In the genomic region with DNA sequence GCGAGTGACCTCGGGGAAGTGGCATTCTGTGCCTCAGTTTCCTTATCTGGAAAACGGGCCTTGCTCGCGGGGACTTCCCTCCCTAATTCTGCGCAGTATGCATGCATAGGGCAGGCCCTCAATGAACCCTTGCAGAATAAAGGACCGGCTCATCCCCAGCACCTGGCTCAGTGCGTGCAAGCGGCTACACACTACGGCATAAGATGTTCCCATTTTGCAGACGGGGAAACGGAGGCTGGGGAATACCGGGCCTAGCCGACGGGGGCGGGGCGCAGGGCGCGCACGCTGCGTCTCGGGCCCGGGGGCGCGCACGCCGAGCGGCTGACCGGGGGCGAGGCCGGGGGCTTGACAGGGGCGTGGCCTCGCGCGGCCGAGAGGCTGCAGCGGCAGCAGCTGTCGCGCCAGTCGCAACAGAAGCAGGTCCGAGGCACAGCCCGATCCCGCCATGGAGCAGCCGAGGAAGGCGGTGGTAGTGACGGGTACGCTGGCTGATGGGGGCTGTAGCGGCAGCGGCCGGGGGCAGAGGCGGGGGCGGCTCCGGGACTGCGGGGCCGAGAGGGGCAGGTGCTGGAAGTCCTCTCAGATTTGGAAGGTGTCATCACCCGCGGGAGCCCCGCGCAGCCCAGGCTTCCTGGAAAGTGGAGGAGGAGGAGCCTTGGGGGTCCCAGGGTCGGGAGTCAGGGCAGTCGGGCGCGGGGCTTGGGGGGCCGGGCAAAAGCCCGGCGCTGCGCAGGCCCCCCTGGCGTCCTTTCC, we compare ENCODE assay signal across 8 cellular contexts. TPM values are rescaled to one million over a fixed set of nuclear protein-coding genes. Genes with fewer than 3 reads are reported as not detected.
DNase-seq lines count a peak whose midpoint lies in the region; ATAC-seq and TF ChIP-seq lines count a peak whose summit lies in the region.

A gene with protein sequence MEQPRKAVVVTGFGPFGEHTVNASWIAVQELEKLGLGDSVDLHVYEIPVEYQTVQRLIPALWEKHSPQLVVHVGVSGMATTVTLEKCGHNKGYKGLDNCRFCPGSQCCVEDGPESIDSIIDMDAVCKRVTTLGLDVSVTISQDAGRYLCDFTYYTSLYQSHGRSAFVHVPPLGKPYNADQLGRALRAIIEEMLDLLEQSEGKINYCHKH (plus strand): TSS at position 362 of the 753 bp plus-strand sequence. CDS start 84 bp downstream, at position 446.

- no peaks in the 10 kb centered on the region for H3K9me3 ChIP-seq in esophagus muscularis mucosa

- H3K27me3 Mint-ChIP-seq in stimulated activated naive B cell treated with anti-CD40 and anti-IgM and Interleukin-4, amounts not matched to agents 10 μg/mL and 1 μg/mL and 100 μg/mL, for 72 hours = peaks cover 5 to 11% of the 10 kb centered on the region in 2 donors

- peak; percentile 67 for ATAC-seq in HG02763 (IDR thresholded peaks at IDR 0.05; ENCODE audit: unreplicated experiment)
- peak; percentile 72 to 74 for ATAC-seq in stimulated activated naive B cell treated with anti-CD40 and anti-IgM and Interleukin-4, amounts not matched to agents 10 μg/mL and 1 μg/mL and 100 μg/mL, for 72 hours (replicated peaks)
- ATAC-seq in GM21381 (IDR thresholded peaks at IDR 0.05; ENCODE audit: unreplicated experiment) = no peak

- peaks cover 15 to 40% (median 28%) of the 10 kb centered on the region in 4 donors for H3K4me1 ChIP-seq in esophagus muscularis mucosa

- intact Hi-C loops in esophagus muscularis mucosa (cut with DNase I) = loop anchor here (5.0 kb wide), 1 partner anchor 68 kb away; the partner anchor contains the start of gene IQCN

- H3K4me1 Mint-ChIP-seq in stimulated activated naive B cell treated with anti-CD40 and anti-IgM and Interleukin-4, amounts not matched to agents 10 μg/mL and 1 μg/mL and 100 μg/mL, for 72 hours = peaks cover 7 to 21% of the 10 kb centered on the region in 2 donors

- H3K27ac ChIP-seq in esophagus muscularis mucosa (replicated peaks in 1 of 4) = peak within 1 kb of the TSS; percentile 77 to 91 (median 86)

- peak within 1 kb of the TSS; percentile 84 to 91 (median 88) for H3K4me3 ChIP-seq in esophagus muscularis mucosa

- H3K9me3 Mint-ChIP-seq in stimulated activated naive B cell treated with anti-CD40 and anti-IgM and Interleukin-4, amounts not matched to agents 10 μg/mL and 1 μg/mL and 100 μg/mL, for 72 hours = no peaks in the 10 kb centered on the region

- H3K27ac Mint-ChIP-seq in stimulated activated naive B cell treated with anti-CD40 and anti-IgM and Interleukin-4, amounts not matched to agents 10 μg/mL and 1 μg/mL and 100 μg/mL, for 72 hours = peak within 1 kb of the TSS; percentile 67

- peak within 1 kb of the TSS; percentile 84 to 90 for H3K4me3 Mint-ChIP-seq in stimulated activated naive B cell treated with anti-CD40 and anti-IgM and Interleukin-4, amounts not matched to agents 10 μg/mL and 1 μg/mL and 100 μg/mL, for 72 hours

- DNase-seq in GM03348 (ENCODE audit: low spot score) = peak; percentile 96
- peak; percentile 70 for DNase-seq in OCI-M1 (lab: John Stamatoyannopoulos, UW)
- DNase-seq in activated T-cell treated with anti-CD3 and anti-CD28 coated beads, Interleukin-2, amount 50 U/mL, for 48 hours = peak; percentile 84 to 88
- DNase-seq in esophagus muscularis mucosa (ENCODE audit: extremely low spot score) = no peak
- peak; percentile 73 for DNase-seq in myocyte (ENCODE audit: low read depth)
- peak; percentile 66 for DNase-seq in stimulated activated naive B cell treated with anti-CD40 and anti-IgM and Interleukin-4, amounts not matched to agents 10 μg/mL and 1 μg/mL and 100 μg/mL, for 72 hours

- WGBS in esophagus muscularis mucosa = 25% methylated on average over 7 of the region's 68 CpGs

- TF ChIP-seq EP300 in esophagus muscularis mucosa (IDR thresholded peaks at IDR 0.05) = no peak

- peaks cover 4 to 5% of the 10 kb centered on the region in 2 donors for H3K36me3 Mint-ChIP-seq in stimulated activated naive B cell treated with anti-CD40 and anti-IgM and Interleukin-4, amounts not matched to agents 10 μg/mL and 1 μg/mL and 100 μg/mL, for 72 hours

- peaks cover 0 to 31% (median 8%) of the 10 kb centered on the region in 4 donors for H3K36me3 ChIP-seq in esophagus muscularis mucosa

- no peak for TF ChIP-seq POLR2A in esophagus muscularis mucosa (IDR thresholded peaks at IDR 0.05; ENCODE audit: low read depth)

- peak in 1 of 3 experiments; percentile 10 for TF ChIP-seq CTCF in esophagus muscularis mucosa (IDR thresholded peaks at IDR 0.05)

- H3K27me3 ChIP-seq in esophagus muscularis mucosa = no peaks in the 10 kb centered on the region

RNA-seq across cellular contexts. Expression of the gene that starts here (rescaled TPM):
- total RNA-seq in esophagus muscularis mucosa (10 to 100 TPM; 15.0 to 50.3 (median 28.0) TPM), myocyte (32.1 and 47.9 TPM in 2 replicates)
- 30.6 TPM for polyA plus RNA-seq in myocyte (2012)
